28 cellular contexts compared by ENCODE assay signal in the genomic region with DNA sequence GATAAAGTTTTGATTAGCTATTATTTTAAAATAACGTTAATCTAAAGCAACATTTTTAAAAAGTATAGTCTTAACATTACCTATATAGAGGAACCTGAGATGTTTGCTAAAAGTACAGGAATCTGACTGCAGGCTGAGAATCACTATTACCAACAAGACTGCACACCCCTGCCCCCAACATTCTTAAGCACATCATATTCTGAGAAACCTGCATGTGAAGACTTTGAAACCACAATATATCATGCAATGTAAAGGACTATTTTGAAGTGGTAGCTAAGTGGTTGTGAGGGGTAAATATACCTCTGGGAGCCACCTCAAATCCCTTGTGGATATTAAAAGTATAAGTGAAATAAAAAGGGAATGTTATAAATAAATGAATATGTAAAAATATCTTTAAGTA.
"Had no signal": no experiment of that assay in that cellular context is flagged by ENCODE, and none has a peak within 500 bp of the region (broad histone marks: within the 10 kb centered on the region; RNA-seq: fewer than 3 reads in every experiment).

No MANE protein-coding gene starts in this region.

- H3K36me3 Mint-ChIP-seq: memory B cell; neural progenitor cell; stimulated activated naive B cell treated with anti-CD40 and anti-IgM and Interleukin-4, amounts not matched to agents 10 μg/mL and 1 μg/mL and 100 μg/mL, for 72 hours; type B pancreatic cell had no signal

- H3K36me3 ChIP-seq: adrenal gland, esophagus squamous epithelium, gastroesophageal sphincter, neural progenitor cell, thoracic aorta, vagina had no signal

- H3K4me1 Mint-ChIP-seq: activated B cell treated with CpG ODN at 0.5 μM for 24 hours; memory B cell; neural progenitor cell; stimulated activated naive B cell treated with anti-CD40 and anti-IgM and Interleukin-4, amounts not matched to agents 10 μg/mL and 1 μg/mL and 100 μg/mL, for 72 hours had no signal

- H3K4me3 ChIP-seq: adrenal gland, esophagus squamous epithelium, gastroesophageal sphincter, neural progenitor cell, smooth muscle cell, thoracic aorta, vagina had no signal

- FAIRE-seq: astrocyte, colon, islet of Langerhans had no signal

- H3K9me3 ChIP-seq: adrenal gland, esophagus squamous epithelium, gastroesophageal sphincter, thoracic aorta, vagina had no signal

- DNase-seq: activated B cell treated with CpG ODN at 0.5 μM for 24 hours; activated CD4-positive, alpha-beta memory T cell treated with anti-CD3 and anti-CD28 coated beads, Interleukin-2, amount 10 ng/mL, durations not matched to agents 7 days and 5 days; activated CD4-positive, alpha-beta T cell treated with anti-CD3 and anti-CD28 coated beads for 48 hours; activated CD8-positive, alpha-beta memory T cell treated with anti-CD3 and anti-CD28 coated beads, Interleukin-2, amount 50 U/mL, for 4 hours; activated naive CD4-positive, alpha-beta T cell treated with Interleukin-2 at 50 U/mL for 16 hours; activated T-cell treated with anti-CD3 and anti-CD28 coated beads, Interleukin-2, amount 50 U/mL, for 24 hours; adrenal gland; central memory CD4-positive, alpha-beta T cell; esophagus squamous epithelium; head of caudate nucleus; hypothalamus; posterior cingulate gyrus; stimulated activated CD4-positive, alpha-beta T cell treated with anti-CD3 and anti-CD28 coated beads, Interleukin-2, amount 100 ng/mL, for 48 hours; stimulated activated CD8-positive, alpha-beta memory T cell treated with anti-CD3 and anti-CD28 coated beads, Interleukin-4, amount 100 ng/mL, for 48 hours; stimulated activated naive B cell treated with anti-CD40 and anti-IgM and Interleukin-4, amounts not matched to agents 10 μg/mL and 1 μg/mL and 100 μg/mL, for 72 hours; T1000 had no signal

- H3K9me3 Mint-ChIP-seq: activated B cell treated with CpG ODN at 0.5 μM for 24 hours, neural progenitor cell had no signal

- H3K27me3 Mint-ChIP-seq: activated T-cell treated with anti-CD3 and anti-CD28 coated beads, Interleukin-2, amount 50 U/mL, for 24 hours; type B pancreatic cell had no signal

- H3K27me3 ChIP-seq: adrenal gland, esophagus squamous epithelium, gastroesophageal sphincter, neural progenitor cell, vagina had no signal

- H3K4me1 ChIP-seq: adrenal gland, esophagus squamous epithelium, gastroesophageal sphincter, neural progenitor cell, vagina had no signal

- H3K27ac Mint-ChIP-seq: activated B cell treated with CpG ODN at 0.5 μM for 24 hours; activated CD4-positive, alpha-beta memory T cell treated with anti-CD3 and anti-CD28 coated beads, Interleukin-2, amount 10 ng/mL, durations not matched to agents 7 days and 5 days; activated T-cell treated with anti-CD3 and anti-CD28 coated beads, Interleukin-2, amount 50 U/mL, for 24 hours; activated T-helper 2 cell treated with anti-CD3 and anti-CD28 coated beads, Interferon-gamma antibody, Interleukin-2, Interleukin-4, amounts not matched to agents 10 μg/mL and 5 μg/mL and 100 μg/mL, durations not matched to agents 14 hours and 24 hours and 36 hours; memory B cell; neural progenitor cell; stimulated activated naive B cell treated with anti-CD40 and anti-IgM and Interleukin-4, amounts not matched to agents 10 μg/mL and 1 μg/mL and 100 μg/mL, for 72 hours; type B pancreatic cell had no signal

- H2AFZ ChIP-seq: neural progenitor cell had no signal

- H3K4me2 ChIP-seq: neural progenitor cell, smooth muscle cell had no signal

- H3K27ac ChIP-seq: adrenal gland, esophagus squamous epithelium, gastroesophageal sphincter, neural progenitor cell, thoracic aorta, vagina had no signal

- H3K4me3 Mint-ChIP-seq: activated B cell treated with CpG ODN at 0.5 μM for 24 hours; activated CD4-positive, alpha-beta memory T cell treated with anti-CD3 and anti-CD28 coated beads, Interleukin-2, amount 10 ng/mL, durations not matched to agents 7 days and 5 days; activated T-cell treated with anti-CD3 and anti-CD28 coated beads, Interleukin-2, amount 50 U/mL, for 24 hours; memory B cell; neural progenitor cell; stimulated activated naive B cell treated with anti-CD40 and anti-IgM and Interleukin-4, amounts not matched to agents 10 μg/mL and 1 μg/mL and 100 μg/mL, for 72 hours; type B pancreatic cell had no signal

- ATAC-seq: gastroesophageal sphincter; sciatic nerve; stimulated activated naive B cell treated with anti-CD40 and anti-IgM and Interleukin-4, amounts not matched to agents 10 μg/mL and 1 μg/mL and 100 μg/mL, for 72 hours had no signal

- H3K9ac ChIP-seq: neural progenitor cell had no signal
